Comparison of ENCODE assay signal across 14 cellular contexts in genomic region chr3:134232146-134232545, GRCh38. TPM values are rescaled to one million over a fixed set of nuclear protein-coding genes. Genes with fewer than 3 reads are reported as not detected.
A peak's percentile ranks its signal among the peaks of the same experiment; 100 is the strongest.
DNase-seq lines count a peak whose midpoint lies in the region; ATAC-seq and TF ChIP-seq lines count a peak whose summit lies in the region.
"Had no signal": no experiment of that assay in that cellular context is flagged by ENCODE, and none has a peak within 500 bp of the region (broad histone marks: within the 10 kb centered on the region; RNA-seq: fewer than 3 reads in every experiment).

No MANE protein-coding gene starts in this region.

- peak overlapping the region; percentile 23 for H3K4me3 Mint-ChIP-seq in CD8-positive, alpha-beta T cell
- no peak overlapping the region; the same call in 1 of the 2 replicates for H3K4me3 Mint-ChIP-seq in HFFc6
- H3K4me3 Mint-ChIP-seq: memory B cell had no signal

- no peaks in the 10 kb centered on the region for H3K9me3 Mint-ChIP-seq in CD8-positive, alpha-beta T cell
- H3K9me3 Mint-ChIP-seq in HFFc6 = no peaks in the 10 kb centered on the region
- H3K9me3 Mint-ChIP-seq: memory B cell had no signal

- CTCF ChIA-PET in CD8-positive, alpha-beta T cell (lab: Charles Lee) = interaction anchor here (0.9 to 2.8 kb wide), 2 partner anchors 19 to 25 kb away, joined by 3 to 8 read pairs; no protein-coding TSS in a partner anchor

- H3K27ac ChIP-seq in CD8-positive, alpha-beta T cell (ENCODE audit: low read depth, low read length) = no peak overlapping the region
- H3K27ac ChIP-seq in WERI-Rb-1 = peak overlapping the region; percentile 42
- H3K27ac ChIP-seq in substantia nigra (ENCODE audit: low read depth, low read length, poor library complexity, severe bottlenecking) = no peak overlapping the region
- H3K27ac ChIP-seq: right lobe of liver had no signal

- H3K27me3 Mint-ChIP-seq in CD8-positive, alpha-beta T cell (ENCODE audit: low read depth) = no peaks in the 10 kb centered on the region
- no peaks in the 10 kb centered on the region; the same call in 1 of the 2 replicates for H3K27me3 Mint-ChIP-seq in HFFc6 (ENCODE audit: insufficient read depth)
- H3K27me3 Mint-ChIP-seq: memory B cell had no signal

- DNase-seq in CD8-positive, alpha-beta T cell = no peak
- DNase-seq in HFFc6 = peak; percentile 36
- peak; percentile 40 for DNase-seq in WERI-Rb-1
- peak; percentile 76 for DNase-seq in iris pigment epithelial cell (ENCODE audit: low read depth)
- DNase-seq in substantia nigra (lab: John Stamatoyannopoulos, UW) = no peak
- DNase-seq in activated CD4-positive, alpha-beta T cell treated with anti-CD3 and anti-CD28 coated beads for 48 hours = no peak
- DNase-seq: activated CD4-positive, alpha-beta T cell treated with anti-CD3 and anti-CD28 coated beads for 1 hour; COR-L47; NCI-H1930; right lobe of liver; SHP77 had no signal

- H3K27me3 ChIP-seq in CD8-positive, alpha-beta T cell (ENCODE audit: insufficient read depth, low read length) = no peaks in the 10 kb centered on the region
- H3K27me3 ChIP-seq in WERI-Rb-1 (ENCODE audit: insufficient read depth, low read depth, severe bottlenecking) = no peaks in the 10 kb centered on the region
- H3K27me3 ChIP-seq: right lobe of liver had no signal

- intact Hi-C loops in CD8-positive, alpha-beta T cell (cut with DNase I, micrococcal nuclease) = no loop called here

- H3K36me3 ChIP-seq in CD8-positive, alpha-beta T cell (ENCODE audit: insufficient read depth, low read length) = no peaks in the 10 kb centered on the region
- no peaks in the 10 kb centered on the region for H3K36me3 ChIP-seq in WERI-Rb-1
- H3K36me3 ChIP-seq: right lobe of liver had no signal

- H3K4me1 ChIP-seq in CD8-positive, alpha-beta T cell (ENCODE audit: insufficient read depth, low read length) = peaks cover 28% of the 10 kb centered on the region

- H3K4me1 Mint-ChIP-seq in CD8-positive, alpha-beta T cell (ENCODE audit: low read depth) = peaks cover 78% of the 10 kb centered on the region
- H3K4me1 Mint-ChIP-seq in HFFc6 (ENCODE audit: low read depth) = peaks cover 66% of the 10 kb centered on the region

- peak; percentile 48 for ATAC-seq in CD8-positive, alpha-beta T cell
- ATAC-seq in GM19397 (IDR thresholded peaks at IDR 0.05; ENCODE audit: unreplicated experiment) (no peak), HG03097 (IDR thresholded peaks at IDR 0.05; ENCODE audit: low FRiP score, unreplicated experiment) (no peak)

- H3K27ac Mint-ChIP-seq in CD8-positive, alpha-beta T cell = no peak overlapping the region
- peak overlapping the region; percentile 30 for H3K27ac Mint-ChIP-seq in HFFc6
- H3K27ac Mint-ChIP-seq: memory B cell had no signal

- no peak overlapping the region for H3K4me3 ChIP-seq in CD8-positive, alpha-beta T cell (ENCODE audit: low read depth, low read length)
- H3K4me3 ChIP-seq in WERI-Rb-1 (ENCODE audit: low read depth, low read length) = no peak overlapping the region
- H3K4me3 ChIP-seq: right lobe of liver had no signal

- TF ChIP-seq CTCF in CD8-positive, alpha-beta T cell (IDR thresholded peaks at IDR 0.05) = no peak
- TF ChIP-seq CTCF in HFFc6 (IDR thresholded peaks at IDR 0.05) (no peak), WERI-Rb-1 (IDR thresholded peaks at IDR 0.05; ENCODE audit: low read depth, low read length) (no peak)

- H3K36me3 Mint-ChIP-seq in CD8-positive, alpha-beta T cell = peaks cover 4% of the 10 kb centered on the region
- H3K36me3 Mint-ChIP-seq in HFFc6 (ENCODE audit: low read depth) = peaks cover 6% of the 10 kb centered on the region; the same call in 1 of the 2 replicates

- POLR2A ChIA-PET in CD8-positive, alpha-beta T cell (lab: Charles Lee) = interaction anchor here (0.6 to 0.9 kb wide), 2 partner anchors 12 to 18 kb away, joined by 3 read pairs; no protein-coding TSS in a partner anchor

- H3K9me3 ChIP-seq in CD8-positive, alpha-beta T cell (ENCODE audit: low read length) = no peaks in the 10 kb centered on the region
- no peaks in the 10 kb centered on the region for H3K9me3 ChIP-seq in WERI-Rb-1 (ENCODE audit: severe bottlenecking)
- H3K9me3 ChIP-seq: right lobe of liver had no signal

RNA-seq across cellular contexts. Expression of gene RYK, which starts 18.5 kb away (rescaled TPM):
- total RNA-seq in CD8-positive, alpha-beta T cell = 10 to 100 TPM; 63.6 to 64.7 TPM
- 10 to 100 TPM; 46.0 to 54.2 (median 49.9) TPM for total RNA-seq in HFFc6 (2021; fragmentation: NEBNext Ultra II Directional; extraction: Animal tissue kit (Norgen Biotek cat#: 25700))

Comparison
In these comparisons a context has a peak if more than half of its experiments do, and no peak if none do; other contexts are left out.
1. DNase-seq: peak in HFFc6 (single experiment), WERI-Rb-1 (single experiment) and iris pigment epithelial cell (single experiment); none in CD8-positive, alpha-beta T cell (0 of 7), substantia nigra (0 of 49) and activated CD4-positive, alpha-beta T cell treated with anti-CD3 and anti-CD28 coated beads for 48 hours (single experiment).